24 cellular contexts compared by ENCODE assay signal in genomic region chr2:61005736-61006135, GRCh38.
"Had no signal": no experiment of that assay in that cellular context is flagged by ENCODE, and none has a peak within 500 bp of the region (broad histone marks: within the 10 kb centered on the region; RNA-seq: fewer than 3 reads in every experiment).

No MANE protein-coding gene starts in this region.

- H3K27ac ChIP-seq: colonic mucosa, epithelial cell of prostate, gastrocnemius medialis, left lung, prostate gland, skin epidermis, tibial nerve, upper lobe of left lung, uterus had no signal

- H3K4me1 ChIP-seq: colonic mucosa, gastrocnemius medialis, left lung, prostate gland, tibial nerve, upper lobe of left lung, uterus had no signal

- H3K36me3 ChIP-seq: colonic mucosa, prostate gland, thoracic aorta, uterus had no signal

- H3K4me3 ChIP-seq: colonic mucosa, gastrocnemius medialis, left lung, mucosa of descending colon, prostate gland, skin epidermis, tibial nerve, upper lobe of left lung, uterus had no signal

- FAIRE-seq: kidney had no signal

- DNase-seq: colonic mucosa; effector CD8-positive, alpha-beta T cell; endodermal cell; foreskin fibroblast; gastrocnemius medialis; head of caudate nucleus; kidney; left lung; mesenchymal stem cell; mucosa of descending colon; naive B cell; nucleus accumbens; right cardiac atrium; stimulated activated CD4-positive, alpha-beta T cell treated with anti-CD3 and anti-CD28 coated beads, Interleukin-15, amount 100 ng/mL, for 24 hours; stimulated activated CD4-positive, alpha-beta T cell treated with anti-CD3 and anti-CD28 coated beads, Interleukin-2, amount 100 ng/mL, for 48 hours; stimulated activated naive B cell treated with anti-CD40 and anti-IgM and Interleukin-4, amounts not matched to agents 10 μg/mL and 1 μg/mL and 100 μg/mL, for 72 hours; upper lobe of left lung; uterus had no signal

- ATAC-seq: esophagus mucosa; gastrocnemius medialis; mucosa of descending colon; right cardiac atrium; stimulated activated naive B cell treated with anti-CD40 and anti-IgM and Interleukin-4, amounts not matched to agents 10 μg/mL and 1 μg/mL and 100 μg/mL, for 72 hours had no signal

- H3K27me3 ChIP-seq: colonic mucosa, gastrocnemius medialis, left lung, tibial nerve, upper lobe of left lung, uterus had no signal

- H3K9me3 ChIP-seq: colonic mucosa, gastrocnemius medialis, left lung, mucosa of descending colon, prostate gland, thoracic aorta, tibial nerve, upper lobe of left lung, uterus had no signal
